Comparison of ENCODE assay signal across 3 cellular contexts in the genomic region with DNA sequence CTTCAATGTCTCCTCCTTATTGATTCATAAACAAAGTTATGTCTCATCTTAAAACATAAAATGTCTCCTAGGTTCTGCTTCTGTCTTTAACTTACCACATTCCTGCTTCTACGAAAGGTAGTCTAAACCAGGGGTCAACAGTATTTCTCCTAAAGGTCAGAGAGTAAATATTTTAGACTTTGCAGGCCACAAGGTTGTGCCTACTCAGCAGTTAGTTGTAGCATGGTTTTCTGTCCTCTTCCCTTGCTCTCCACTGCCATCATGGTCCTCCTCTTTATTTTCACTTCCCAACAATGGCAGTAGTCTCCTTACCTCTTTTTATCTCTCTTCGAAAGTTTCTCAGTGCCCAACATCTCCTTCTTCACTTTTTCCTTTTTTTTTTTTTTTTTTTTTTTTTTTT.
TF ChIP-seq lines count a peak whose summit lies in the region.

No MANE protein-coding gene starts in this region.

TF ChIP-seq in HepG2, 621 proteins besides CTCF, POLR2A, EP300 and RAD21:
- no peak for TF ChIP-seq EEA1 (CRISPR knock-in tag; IDR thresholded peaks at IDR 0.05; ENCODE audit: borderline replicate concordance)
- TF ChIP-seq, protein P1, sequence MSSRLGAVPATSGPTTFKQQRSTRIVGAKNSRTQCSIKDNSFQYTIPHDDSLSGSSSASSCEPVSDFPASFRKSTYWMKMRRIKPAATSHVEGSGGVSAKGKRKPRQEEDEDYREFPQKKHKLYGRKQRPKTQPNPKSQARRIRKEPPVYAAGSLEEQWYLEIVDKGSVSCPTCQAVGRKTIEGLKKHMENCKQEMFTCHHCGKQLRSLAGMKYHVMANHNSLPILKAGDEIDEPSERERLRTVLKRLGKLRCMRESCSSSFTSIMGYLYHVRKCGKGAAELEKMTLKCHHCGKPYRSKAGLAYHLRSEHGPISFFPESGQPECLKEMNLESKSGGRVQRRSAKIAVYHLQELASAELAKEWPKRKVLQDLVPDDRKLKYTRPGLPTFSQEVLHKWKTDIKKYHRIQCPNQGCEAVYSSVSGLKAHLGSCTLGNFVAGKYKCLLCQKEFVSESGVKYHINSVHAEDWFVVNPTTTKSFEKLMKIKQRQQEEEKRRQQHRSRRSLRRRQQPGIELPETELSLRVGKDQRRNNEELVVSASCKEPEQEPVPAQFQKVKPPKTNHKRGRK (CRISPR knock-in tag; IDR thresholded peaks at IDR 0.05): no peak
- TF ChIP-seq MAFF (IDR thresholded peaks at IDR 0.05; ENCODE audit: low read depth, low read length): peak; percentile 83
- TF ChIP-seq MAFK (conservative IDR thresholded peaks at IDR 0.05 in 1 of 2, IDR thresholded peaks at IDR 0.05 in 1 of 2; ENCODE audit: low read length in 2 of 2): peak; percentile 85 to 91

TF ChIP-seq in IMR-90, 13 proteins besides CTCF, POLR2A, EP300 and RAD21:
- TF ChIP-seq MAFK (IDR thresholded peaks at IDR 0.05; ENCODE audit: low read depth, low read length) (peak; percentile 63), NFE2L2 (IDR thresholded peaks at IDR 0.05; ENCODE audit: low read depth, low read length) (no peak)
- TF ChIP-seq, protein P2, sequence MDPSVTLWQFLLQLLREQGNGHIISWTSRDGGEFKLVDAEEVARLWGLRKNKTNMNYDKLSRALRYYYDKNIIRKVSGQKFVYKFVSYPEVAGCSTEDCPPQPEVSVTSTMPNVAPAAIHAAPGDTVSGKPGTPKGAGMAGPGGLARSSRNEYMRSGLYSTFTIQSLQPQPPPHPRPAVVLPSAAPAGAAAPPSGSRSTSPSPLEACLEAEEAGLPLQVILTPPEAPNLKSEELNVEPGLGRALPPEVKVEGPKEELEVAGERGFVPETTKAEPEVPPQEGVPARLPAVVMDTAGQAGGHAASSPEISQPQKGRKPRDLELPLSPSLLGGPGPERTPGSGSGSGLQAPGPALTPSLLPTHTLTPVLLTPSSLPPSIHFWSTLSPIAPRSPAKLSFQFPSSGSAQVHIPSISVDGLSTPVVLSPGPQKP (IDR thresholded peaks at IDR 0.05; ENCODE audit: borderline replicate concordance, low read depth, low read length): no peak

TF ChIP-seq in K562, 482 proteins besides CTCF, POLR2A, EP300 and RAD21:
- TF ChIP-seq MAFG (tag; conservative IDR thresholded peaks at IDR 0.05) (0 out of 2 replicates have a peak, but pooled peaks have one; percentile 9), ZNF561 (CRISPR knock-in tag; conservative IDR thresholded peaks at IDR 0.05) (no peak)
